In the genomic region with DNA sequence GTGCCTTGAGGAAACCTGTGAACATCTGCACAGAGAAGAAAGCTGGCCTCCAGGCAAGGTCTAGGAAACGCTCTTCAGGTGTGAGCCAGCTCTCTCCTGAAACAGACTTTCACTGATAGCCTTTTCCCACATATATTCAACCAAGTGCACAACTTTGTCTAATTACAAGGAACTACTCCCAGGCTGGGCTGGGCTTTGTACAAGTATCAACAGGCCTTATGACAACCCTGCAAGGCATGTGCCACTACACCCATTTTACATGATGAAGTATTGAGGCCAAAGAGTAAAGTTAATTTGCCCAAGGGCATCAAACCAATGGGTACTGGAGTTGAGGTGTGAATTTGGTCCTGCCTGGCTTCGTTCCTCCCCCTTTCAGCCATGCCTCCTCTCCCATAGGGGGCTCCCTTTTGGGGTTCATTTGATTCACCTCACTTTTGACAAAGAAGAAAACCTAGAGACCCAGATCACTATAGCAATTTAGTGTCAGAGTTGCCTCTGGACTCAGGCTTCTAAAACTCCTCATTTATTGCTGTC, we compare ENCODE assay signal across 16 cellular contexts. TPM values are rescaled to one million over a fixed set of nuclear protein-coding genes. Genes with fewer than 3 reads are reported as not detected.
DNase-seq lines count a peak whose midpoint lies in the region; ATAC-seq and TF ChIP-seq lines count a peak whose summit lies in the region.
"Had no signal": no experiment of that assay in that cellular context is flagged by ENCODE, and none has a peak within 500 bp of the region (broad histone marks: within the 10 kb centered on the region; RNA-seq: fewer than 3 reads in every experiment).

No MANE protein-coding gene starts in this region.

- H2BK5ac ChIP-seq in IMR-90 (ENCODE audit: low read depth, low read length, poor library complexity, severe bottlenecking): no peak overlapping the region

- H3K79me1 ChIP-seq in IMR-90 (ENCODE audit: low read depth in 1 of 2, low read length in 2 of 2): peaks cover 15 to 62% of the 10 kb centered on the region in 2 experiments

- no peak for TF ChIP-seq RAD21 in IMR-90 (IDR thresholded peaks at IDR 0.05; ENCODE audit: low read length)

- intact Hi-C loops in IMR-90 (cut with micrococcal nuclease) (no loop called here), testis (cut with DNase I; ENCODE audit: low total_unique reads) (no loop called here)

- peak overlapping the region; percentile 5; the same call in 1 of the 2 replicates for H2AK5ac ChIP-seq in IMR-90 (ENCODE audit: low read depth, low read length)

- TF ChIP-seq CTCF in IMR-90 (conservative IDR thresholded peaks at IDR 0.05; ENCODE audit: low read depth, low read length) (no peak), testis (IDR thresholded peaks at IDR 0.05) (no peak), upper lobe of left lung (IDR thresholded peaks at IDR 0.05) (no peak)

- peaks cover 0 to 20% (median 9%) of the 10 kb centered on the region in 11 experiments; a peak in 13 of 22 replicates for H3K27me3 ChIP-seq in BLaER1 treated with 17β-estradiol and CSF1 and Interleukin-3, amounts not matched to agents 10 nM and 100 nM
- H3K27me3 ChIP-seq in IMR-90 (ENCODE audit: control insufficient read depth, insufficient read depth, low read length) (no peaks in the 10 kb centered on the region), esophagus (ENCODE audit: control insufficient read depth in 1 of 2, insufficient read depth in 2 of 2, low read length in 2 of 2) (no peaks in the 10 kb centered on the region), neuron (ENCODE audit: insufficient read depth, low read length) (no peaks in the 10 kb centered on the region), testis (no peaks in the 10 kb centered on the region), upper lobe of left lung (peaks cover 0 to 4% (median 0%) of the 10 kb centered on the region in 4 donors)
- H3K27me3 ChIP-seq: vagina had no signal

- H3K9me1 ChIP-seq in IMR-90 (ENCODE audit: insufficient read depth, low read length): peaks cover 13% of the 10 kb centered on the region

- peaks cover 0 to 7% (median 0%) of the 10 kb centered on the region in 11 experiments; a peak in 3 of 22 replicates for H3K9me3 ChIP-seq in BLaER1 treated with 17β-estradiol and CSF1 and Interleukin-3, amounts not matched to agents 10 nM and 100 nM (replicated peaks in 1 of 11)
- H3K9me3 ChIP-seq in IMR-90 (ENCODE audit: control insufficient read depth, insufficient read depth, low read length) (no peaks in the 10 kb centered on the region), esophagus (ENCODE audit: control insufficient read depth in 2 of 2, insufficient read depth in 1 of 2, low read depth in 1 of 2, low read length in 1 of 2) (no peaks in the 10 kb centered on the region), neuron (ENCODE audit: low read length) (no peaks in the 10 kb centered on the region), testis (no peaks in the 10 kb centered on the region), upper lobe of left lung (no peaks in the 10 kb centered on the region)
- H3K9me3 ChIP-seq: spleen, vagina had no signal

- H2BK20ac ChIP-seq in IMR-90 (ENCODE audit: low read depth, low read length): 0 out of 2 replicates have a peak overlapping the region, but pooled peaks have one; percentile 41

- peak overlapping the region; percentile 22; the same call in 1 of the 2 replicates for H3K23ac ChIP-seq in IMR-90 (ENCODE audit: low read depth, low read length)

- TF ChIP-seq POLR2A in IMR-90 (IDR thresholded peaks at IDR 0.05; ENCODE audit: low read depth, low read length) (no peak), testis (IDR thresholded peaks at IDR 0.05) (no peak), upper lobe of left lung (IDR thresholded peaks at IDR 0.05) (no peak)

- WGBS in IMR-90 (ENCODE audit: extremely low coverage in 2 of 2, insufficient read length in 1 of 2), 2 experiments: no CpG with 5 or more reads among the region's 2 CpGs
- WGBS in esophagus, 2 donors: 52 to 54% methylated on average over 2 of the region's 2 CpGs
- 49 to 82% methylated on average over 2 of the region's 2 CpGs for WGBS in testis, 2 donors
- WGBS in upper lobe of left lung, 2 donors: 97% methylated on average over 2 of the region's 2 CpGs

- H2BK15ac ChIP-seq in IMR-90 (ENCODE audit: low read depth, low read length): 0 out of 3 replicates have a peak overlapping the region, but pooled peaks have one; percentile 0

- CTCF ChIA-PET in IMR-90 (lab: Yijun Ruan, JAX): no interaction called here

- peak overlapping the region in 1 of 2 experiments; percentile 17; a peak in 1 of 4 replicates for H4K8ac ChIP-seq in IMR-90 (ENCODE audit: low read depth in 2 of 2, low read length in 2 of 2)

- in situ Hi-C loops in IMR-90 (cut with MboI; ENCODE audit: low sequenced_read_pairs): no loop called here

- H3K9ac ChIP-seq in BLaER1 treated with 17β-estradiol and CSF1 and Interleukin-3, amounts not matched to agents 10 nM and 100 nM: no peak overlapping the region
- H3K9ac ChIP-seq in IMR-90 (ENCODE audit: low read depth, low read length): no peak overlapping the region; the same call in 1 of the 2 replicates

- BruUV-seq in IMR-90 (replicated peaks; lab: Mats Ljungman, UMichigan): no TSS peak

- no peak overlapping the region for H2AK9ac ChIP-seq in IMR-90 (replicated peaks; ENCODE audit: low read depth, low read length, poor library complexity)

- H2AFZ ChIP-seq in IMR-90 (replicated peaks; ENCODE audit: low read length, poor library complexity) (no peak overlapping the region), neuron (ENCODE audit: low read depth, low read length) (no peak overlapping the region)

- H3K14ac ChIP-seq in IMR-90 (replicated peaks; ENCODE audit: low read depth, low read length): no peak overlapping the region; the same call in 1 of the 2 replicates

- ATAC-seq in IMR-90 (ENCODE audit: low read depth) (no peak), GM18868 (IDR thresholded peaks at IDR 0.05; ENCODE audit: unreplicated experiment) (no peak), upper lobe of left lung (ENCODE audit: low FRiP score in 2 of 2) (no peak), GM19395 (IDR thresholded peaks at IDR 0.05; ENCODE audit: unreplicated experiment) (no peak)
- ATAC-seq: activated CD8-positive, alpha-beta T cell treated with anti-CD3 and anti-CD28 coated beads, Interleukin-2, amount 10 ng/mL, durations not matched to agents 7 days and 5 days; stimulated activated naive B cell treated with anti-CD40 and anti-IgM and Interleukin-4, amounts not matched to agents 10 μg/mL and 1 μg/mL and 100 μg/mL, for 72 hours had no signal

- POLR2A ChIA-PET in IMR-90 (lab: Charles Lee; ENCODE audit: unreplicated experiment): no interaction called here

- H4K91ac ChIP-seq in IMR-90 (ENCODE audit: insufficient read depth, low read depth, low read length): no peak overlapping the region

- no peak overlapping the region for H3K56ac ChIP-seq in IMR-90 (ENCODE audit: extremely low read depth, insufficient read depth, low read length)

- no peaks in the 10 kb centered on the region for H4K20me1 ChIP-seq in BLaER1 treated with 17β-estradiol and CSF1 and Interleukin-3, amounts not matched to agents 10 nM and 100 nM
- peaks cover 29% of the 10 kb centered on the region for H4K20me1 ChIP-seq in IMR-90 (ENCODE audit: insufficient read depth, low read length)

- H3K4me3 ChIP-seq in BLaER1 treated with 17β-estradiol and CSF1 and Interleukin-3, amounts not matched to agents 10 nM and 100 nM: peak overlapping the region in 1 of 10 experiments; percentile 91; a peak in 1 of 20 replicates
- no peak overlapping the region; the same call in 1 of the 2 replicates for H3K4me3 ChIP-seq in IMR-90 (ENCODE audit: insufficient read depth, low read depth, low read length)
- peak overlapping the region in 1 of 2 donors; percentile 71 for H3K4me3 ChIP-seq in esophagus (ENCODE audit: low read depth in 1 of 2, low read length in 2 of 2)
- peak overlapping the region; percentile 94 for H3K4me3 ChIP-seq in neuron (ENCODE audit: low read length)
- H3K4me3 ChIP-seq in testis: no peak overlapping the region
- H3K4me3 ChIP-seq in upper lobe of left lung: peak overlapping the region in 1 of 4 donors; percentile 78

- dilution Hi-C loops in IMR-90 (cut with HindIII; ENCODE audit: low sequenced_read_pairs, unreplicated experiment): no loop called here

- no peak overlapping the region for H3K27ac ChIP-seq in BLaER1 treated with 17β-estradiol and CSF1 and Interleukin-3, amounts not matched to agents 10 nM and 100 nM
- H3K27ac ChIP-seq in IMR-90 (ENCODE audit: insufficient read depth, low read length): no peak overlapping the region
- peak overlapping the region; percentile 76 to 83 for H3K27ac ChIP-seq in esophagus (ENCODE audit: low read depth in 2 of 2, low read length in 1 of 2)
- no peak overlapping the region for H3K27ac ChIP-seq in testis
- H3K27ac ChIP-seq in upper lobe of left lung: no peak overlapping the region
- H3K27ac ChIP-seq: SK-N-MC, spleen had no signal

- H3K4me2 ChIP-seq in BLaER1 treated with 17β-estradiol and CSF1 and Interleukin-3, amounts not matched to agents 10 nM and 100 nM: peak overlapping the region in 9 of 11 experiments; percentile 1 to 97 (median 89); a peak in 15 of 22 replicates
- H3K4me2 ChIP-seq in IMR-90 (ENCODE audit: low read depth, low read length): peak overlapping the region; percentile 98; the same call in 1 of the 2 replicates

- H3K36me3 ChIP-seq in BLaER1 treated with 17β-estradiol and CSF1 and Interleukin-3, amounts not matched to agents 10 nM and 100 nM: peaks cover 0 to 12% (median 0%) of the 10 kb centered on the region in 11 experiments; a peak in 1 of 22 replicates
- H3K36me3 ChIP-seq in IMR-90 (ENCODE audit: control insufficient read depth, insufficient read depth, low read length) (peaks cover 3% of the 10 kb centered on the region; the same call in 1 of the 2 replicates), esophagus (ENCODE audit: control insufficient read depth in 2 of 2, insufficient read depth in 2 of 2, low read length in 1 of 2) (no peaks in the 10 kb centered on the region), neuron (ENCODE audit: insufficient read depth, low read length) (peaks cover 5% of the 10 kb centered on the region), testis (ENCODE audit: low read depth, missing control alignments) (no peaks in the 10 kb centered on the region), upper lobe of left lung (no peaks in the 10 kb centered on the region)
- H3K36me3 ChIP-seq: spleen, vagina had no signal

- TF ChIP-seq EP300 in upper lobe of left lung (IDR thresholded peaks at IDR 0.05): no peak

- peaks cover 0 to 38% (median 24%) of the 10 kb centered on the region in 10 experiments; a peak in 18 of 20 replicates for H3K4me1 ChIP-seq in BLaER1 treated with 17β-estradiol and CSF1 and Interleukin-3, amounts not matched to agents 10 nM and 100 nM
- H3K4me1 ChIP-seq in IMR-90 (ENCODE audit: control insufficient read depth, insufficient read depth, low read length): peaks cover 10% of the 10 kb centered on the region
- H3K4me1 ChIP-seq in esophagus (ENCODE audit: control insufficient read depth in 2 of 2, insufficient read depth in 2 of 2, low read length in 1 of 2): peaks cover 4 to 5% of the 10 kb centered on the region in 2 donors
- H3K4me1 ChIP-seq in neuron (ENCODE audit: insufficient read depth, low read length): peaks cover 30% of the 10 kb centered on the region
- no peaks in the 10 kb centered on the region for H3K4me1 ChIP-seq in testis
- H3K4me1 ChIP-seq in upper lobe of left lung: peaks cover 6 to 23% (median 10%) of the 10 kb centered on the region in 4 donors

- H3K18ac ChIP-seq in IMR-90 (ENCODE audit: low read depth, low read length): no peak overlapping the region

- peak overlapping the region; percentile 41; the same call in 1 of the 2 replicates for H3K4ac ChIP-seq in IMR-90 (ENCODE audit: low read depth, low read length)

- no peak overlapping the region for H2BK120ac ChIP-seq in IMR-90 (ENCODE audit: low read depth, low read length)

- H4K5ac ChIP-seq in IMR-90 (ENCODE audit: low read depth, low read length): no peak overlapping the region

- DNase-seq in IMR-90 (no peak), testis (no peak), upper lobe of left lung (no peak)
- DNase-seq: activated CD8-positive, alpha-beta T cell treated with anti-CD3 and anti-CD28 coated beads, Interleukin-2, amount 10 ng/mL, durations not matched to agents 7 days and 5 days; AML-193; DMS153; NCI-H146; spleen; stimulated activated naive B cell treated with anti-CD40 and anti-IgM and Interleukin-4, amounts not matched to agents 10 μg/mL and 1 μg/mL and 100 μg/mL, for 72 hours had no signal

RNA-seq across cellular contexts. Expression of a gene that starts 2.1 kb away (rescaled TPM):
- total RNA-seq in IMR-90 (2012; rRNA removed) (156 and 157 TPM in 2 replicates), testis (10 to 100 TPM; 14.0 to 20.1 TPM), upper lobe of left lung (10 to 100 TPM in 5 of 6 donors, 1 to 10 TPM in 1; 9.9 to 26.3 (median 22.2) TPM)
- polyA plus RNA-seq in IMR-90 (2012; rRNA removed) (160 and 179 TPM in 2 replicates), esophagus (10 to 100 TPM; 33.6 to 91.5 TPM), testis (ENCODE audit: insufficient read depth, low read depth, low replicate concordance) (54.9 TPM)
- 69.1 and 124 TPM in 2 replicates for polyA plus RNA-seq in IMR-90 (2012; cell fraction: cytosol; rRNA removed)
- polyA plus RNA-seq in IMR-90 (2012; cell fraction: nucleus; rRNA removed; ENCODE audit: low replicate concordance): 38.8 and 115 TPM in 2 replicates

Comparison
In these comparisons a context has a peak if more than half of its experiments do, and no peak if none do; other contexts are left out.
1. H3K27ac ChIP-seq: peak in esophagus (2 of 2); none in BLaER1 treated with 17β-estradiol and CSF1 and Interleukin-3, amounts not matched to agents 10 nM and 100 nM (0 of 11), IMR-90 (single experiment), testis (0 of 2) and upper lobe of left lung (0 of 4).